In genomic region chr13:50129923-50130685, GRCh38 we compare ENCODE assay signal across 8 cellular contexts.
A peak's percentile ranks its signal among the peaks of the same experiment; 100 is the strongest.
DNase-seq lines count a peak whose midpoint lies in the region; ATAC-seq and TF ChIP-seq lines count a peak whose summit lies in the region.

No MANE protein-coding gene starts in this region.

- H3K27me3 Mint-ChIP-seq in endothelial cell (ENCODE audit: unreplicated experiment): peaks cover 44% of the 10 kb centered on the region

- DNase-seq in activated CD4-positive, CD25-positive, alpha-beta regulatory T cell treated with anti-CD3 and anti-CD28 coated beads, Interleukin-2, amount 50 U/mL, for 72 hours: peak; percentile 40
- DNase-seq in endothelial cell (ENCODE audit: low spot score): peak; percentile 43
- DNase-seq in vagina (ENCODE audit: extremely low spot score in 2 of 2): no peak
- no peak for DNase-seq in NCI-H128 (lab: John Stamatoyannopoulos, UW; ENCODE audit: unreplicated experiment)
- DNase-seq in activated CD4-positive, CD25-positive, alpha-beta regulatory T cell (lab: John Stamatoyannopoulos, UW): no peak

- intact Hi-C loops in vagina (cut with DNase I): no loop called here

- peaks cover 0 to 20% of the 10 kb centered on the region in 2 donors for H3K4me1 ChIP-seq in muscle layer of duodenum (ENCODE audit: control insufficient read depth in 1 of 2, insufficient read depth in 2 of 2, low read length in 2 of 2)
- peaks cover 28% of the 10 kb centered on the region for H3K4me1 ChIP-seq in vagina

- no peak for TF ChIP-seq POLR2A in vagina (IDR thresholded peaks at IDR 0.05)

- ATAC-seq in activated CD4-positive, CD25-positive, alpha-beta regulatory T cell treated with anti-CD3 and anti-CD28 coated beads, Interleukin-2, amount 50 U/mL, for 24 hours: no peak

- H3K27me3 ChIP-seq in muscle layer of duodenum (ENCODE audit: low read depth, low read length) (peaks cover 55% of the 10 kb centered on the region), vagina (peaks cover 7% of the 10 kb centered on the region)

- H3K27ac Mint-ChIP-seq in endothelial cell (ENCODE audit: unreplicated experiment): no peak overlapping the region

- H3K4me3 ChIP-seq in WI38 (ENCODE audit: low read depth, low read length): peak overlapping the region; percentile 52
- H3K4me3 ChIP-seq in muscle layer of duodenum (ENCODE audit: low read depth in 1 of 2, low read length in 2 of 2): peak overlapping the region; percentile 42 to 55
- peak overlapping the region; percentile 32 to 51 for H3K4me3 ChIP-seq in vagina

- peaks cover 0 to 4% of the 10 kb centered on the region in 2 donors for H3K36me3 ChIP-seq in muscle layer of duodenum (ENCODE audit: control insufficient read depth in 1 of 2, insufficient read depth in 2 of 2, low read length in 2 of 2)
- H3K36me3 ChIP-seq in vagina: no peaks in the 10 kb centered on the region

- H3K4me1 Mint-ChIP-seq in endothelial cell (ENCODE audit: unreplicated experiment): peaks cover 44% of the 10 kb centered on the region

- H3K27ac ChIP-seq in muscle layer of duodenum (ENCODE audit: low read length): no peak overlapping the region
- peak overlapping the region; percentile 54 for H3K27ac ChIP-seq in vagina

- peak overlapping the region; percentile 71 for H3K4me3 Mint-ChIP-seq in endothelial cell (ENCODE audit: unreplicated experiment)

- peaks cover 4% of the 10 kb centered on the region for H3K36me3 Mint-ChIP-seq in endothelial cell (ENCODE audit: low read depth, unreplicated experiment)

- TF ChIP-seq CTCF in WI38 (IDR thresholded peaks at IDR 0.05; ENCODE audit: low read depth, low read length): no peak
- no peak for TF ChIP-seq CTCF in endothelial cell (IDR thresholded peaks at IDR 0.05; ENCODE audit: unreplicated experiment)
- no peak for TF ChIP-seq CTCF in vagina (IDR thresholded peaks at IDR 0.05)

- H3K9me3 Mint-ChIP-seq in endothelial cell (ENCODE audit: unreplicated experiment): no peaks in the 10 kb centered on the region

- no peaks in the 10 kb centered on the region for H3K9me3 ChIP-seq in muscle layer of duodenum (ENCODE audit: control insufficient read depth in 1 of 2, low read length in 2 of 2)
- H3K9me3 ChIP-seq in vagina: no peaks in the 10 kb centered on the region

Comparison
In these comparisons a context has a peak if more than half of its experiments do, and no peak if none do; other contexts are left out.
1. DNase-seq: peak in activated CD4-positive, CD25-positive, alpha-beta regulatory T cell treated with anti-CD3 and anti-CD28 coated beads, Interleukin-2, amount 50 U/mL, for 72 hours (single experiment) and endothelial cell (single experiment); none in vagina (0 of 2), NCI-H128 (single experiment) and activated CD4-positive, CD25-positive, alpha-beta regulatory T cell (0 of 4).
2. Peak in every context shown above with its lines, with median percentiles within 50 percentile points of each other: H3K4me3 ChIP-seq.